Comparison of ENCODE assay signal across 9 cellular contexts in the genomic region with DNA sequence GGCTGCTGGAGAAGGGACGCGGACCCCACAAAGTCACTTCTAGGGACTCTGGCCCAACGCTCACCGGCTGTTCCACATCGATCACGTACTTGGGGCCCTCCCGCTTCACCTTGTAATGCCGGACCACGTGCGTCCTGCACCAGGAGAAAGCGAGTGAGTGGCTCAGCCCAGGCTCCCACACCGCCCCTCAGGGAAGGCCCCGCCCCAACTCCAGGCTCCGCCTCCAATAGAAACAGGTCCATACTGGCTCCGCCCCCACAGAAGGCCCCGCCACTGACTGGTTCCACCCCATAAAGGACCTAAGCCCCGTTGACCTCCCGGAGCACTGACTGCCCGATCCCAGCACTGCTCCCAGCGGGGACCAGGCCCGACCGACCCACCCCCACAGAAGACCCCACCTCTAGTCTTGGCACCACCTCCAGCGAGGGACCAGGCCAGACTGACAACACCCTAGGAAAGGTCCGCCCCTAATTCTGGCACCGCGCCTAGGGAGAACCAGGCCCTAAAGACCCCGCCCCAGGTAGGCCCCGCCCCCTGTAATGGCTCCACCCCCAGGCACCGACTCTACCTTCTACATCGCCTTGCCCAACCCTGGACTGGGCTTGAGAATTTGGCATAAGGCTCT. TPM values are rescaled to one million over a fixed set of nuclear protein-coding genes. Genes with fewer than 3 reads are reported as not detected.
DNase-seq lines count a peak whose midpoint lies in the region; ATAC-seq and TF ChIP-seq lines count a peak whose summit lies in the region.
"Had no signal": no experiment of that assay in that cellular context is flagged by ENCODE, and none has a peak within 500 bp of the region (broad histone marks: within the 10 kb centered on the region; RNA-seq: fewer than 3 reads in every experiment).

No MANE protein-coding gene starts in this region.

- no peaks in the 10 kb centered on the region for H3K9me1 ChIP-seq in IMR-90 (ENCODE audit: insufficient read depth, low read length)

- TF ChIP-seq RAD21 in IMR-90 (IDR thresholded peaks at IDR 0.05; ENCODE audit: low read length) = no peak

- POLR2A ChIA-PET in IMR-90 (lab: Charles Lee; ENCODE audit: unreplicated experiment) = interaction anchor here (0.5 kb wide), 1 partner anchor 62 kb away, joined by 3 read pairs; no protein-coding TSS in a partner anchor

- H3K27ac ChIP-seq in IMR-90 (ENCODE audit: insufficient read depth, low read length) (no peak overlapping the region), mesenchymal stem cell (ENCODE audit: low read length, poor library complexity, severe bottlenecking) (no peak overlapping the region)

- H3K4me1 ChIP-seq in IMR-90 (ENCODE audit: control insufficient read depth, insufficient read depth, low read length) (no peaks in the 10 kb centered on the region), mesenchymal stem cell (ENCODE audit: control insufficient read depth, insufficient read depth, low read depth, low read length) (peaks cover 20% of the 10 kb centered on the region)

- H2BK5ac ChIP-seq in IMR-90 (ENCODE audit: low read depth, low read length, poor library complexity, severe bottlenecking) = no peak overlapping the region
- no peak overlapping the region for H2BK5ac ChIP-seq in mesenchymal stem cell (ENCODE audit: low read depth, low read length, poor library complexity, severe bottlenecking)

- no peak overlapping the region for H3K23ac ChIP-seq in IMR-90 (ENCODE audit: low read depth, low read length)
- no peak overlapping the region for H3K23ac ChIP-seq in mesenchymal stem cell (ENCODE audit: low read length in 2 of 2)

- H3K36me3 Mint-ChIP-seq in chondrocyte (ENCODE audit: low read depth) = no peaks in the 10 kb centered on the region

- no TSS peak for BruUV-seq in IMR-90 (replicated peaks; lab: Mats Ljungman, UMichigan)

- no peak overlapping the region for H2BK15ac ChIP-seq in IMR-90 (ENCODE audit: low read depth, low read length)
- no peak overlapping the region for H2BK15ac ChIP-seq in mesenchymal stem cell (ENCODE audit: low read depth, poor library complexity, severe bottlenecking)

- no peak overlapping the region for H3K14ac ChIP-seq in IMR-90 (replicated peaks; ENCODE audit: low read depth, low read length)
- no peak overlapping the region for H3K14ac ChIP-seq in mesenchymal stem cell (ENCODE audit: low read length in 2 of 2)

- H3K9me3 ChIP-seq in IMR-90 (ENCODE audit: control insufficient read depth, insufficient read depth, low read length) = no peaks in the 10 kb centered on the region
- H3K9me3 ChIP-seq in mesenchymal stem cell (ENCODE audit: control insufficient read depth, low read length) = peaks cover 3% of the 10 kb centered on the region

- H2AFZ ChIP-seq in IMR-90 (replicated peaks; ENCODE audit: low read length, poor library complexity) (peak overlapping the region; percentile 84), mesenchymal stem cell (ENCODE audit: low read depth, low read length) (no peak overlapping the region)

- H3K4me1 Mint-ChIP-seq in chondrocyte (ENCODE audit: low read depth) = peaks cover 18% of the 10 kb centered on the region

- no peak for TF ChIP-seq POLR2A in IMR-90 (IDR thresholded peaks at IDR 0.05; ENCODE audit: low read depth, low read length)

- no peak overlapping the region for H2BK20ac ChIP-seq in IMR-90 (ENCODE audit: low read depth, low read length)

- no peaks in the 10 kb centered on the region for H3K36me3 ChIP-seq in IMR-90 (ENCODE audit: control insufficient read depth, insufficient read depth, low read length)
- H3K36me3 ChIP-seq in mesenchymal stem cell (ENCODE audit: control insufficient read depth in 1 of 2, insufficient read depth in 2 of 2, low read depth in 1 of 2, low read length in 2 of 2) = peaks cover 0 to 41% of the 10 kb centered on the region in 2 experiments

- H3K27ac Mint-ChIP-seq in chondrocyte (ENCODE audit: unreplicated experiment) = peak overlapping the region; percentile 45

- TF ChIP-seq CTCF in AG10803 (conservative IDR thresholded peaks at IDR 0.05; ENCODE audit: low read length) (no peak), IMR-90 (conservative IDR thresholded peaks at IDR 0.05; ENCODE audit: low read depth, low read length) (no peak), chondrocyte (IDR thresholded peaks at IDR 0.05) (no peak)

- H3K4me3 Mint-ChIP-seq in chondrocyte (ENCODE audit: unreplicated experiment) = peak overlapping the region; percentile 78

- H2AK9ac ChIP-seq in IMR-90 (replicated peaks; ENCODE audit: low read depth, low read length, poor library complexity) = peak overlapping the region; percentile 28

- H3K4me2 ChIP-seq in IMR-90 (ENCODE audit: low read depth, low read length) (peak overlapping the region; percentile 65), mesenchymal stem cell (ENCODE audit: low read length, poor library complexity, severe bottlenecking) (peak overlapping the region; percentile 68)

- no peak overlapping the region for H2BK120ac ChIP-seq in IMR-90 (ENCODE audit: low read depth, low read length)
- H2BK120ac ChIP-seq in mesenchymal stem cell (ENCODE audit: low read depth, low read length) = no peak overlapping the region

- no peaks in the 10 kb centered on the region for H3K27me3 Mint-ChIP-seq in chondrocyte (ENCODE audit: low read depth)

- H3K4me3 ChIP-seq in AG10803 (ENCODE audit: low read length) (peak overlapping the region; percentile 56), IMR-90 (ENCODE audit: insufficient read depth, low read depth, low read length) (no peak overlapping the region), mesenchymal stem cell (ENCODE audit: insufficient read depth in 1 of 2, low read depth in 1 of 2, low read length in 2 of 2) (no peak overlapping the region)

- CTCF ChIA-PET in IMR-90 (lab: Yijun Ruan, JAX) = no interaction called here

- DNase-seq in AG10803 (ENCODE audit: low read depth) (peak; percentile 22), IMR-90 (peak; percentile 13), chondrocyte (ENCODE audit: low spot score) (no peak), mesenchymal stem cell (peak; percentile 62), HPDE6-E6E7 (ENCODE audit: extremely low spot score) (no peak)
- DNase-seq in stimulated activated CD8-positive, alpha-beta memory T cell treated with anti-CD3 and anti-CD28 coated beads, Interleukin-15, amount 100 ng/mL, for 24 hours (ENCODE audit: low read depth) = peak; percentile 52

- no peaks in the 10 kb centered on the region for H4K20me1 ChIP-seq in IMR-90 (ENCODE audit: insufficient read depth, low read length)

- H3K56ac ChIP-seq in IMR-90 (ENCODE audit: extremely low read depth, insufficient read depth, low read length) = no peak overlapping the region

- H3K9ac ChIP-seq in IMR-90 (ENCODE audit: low read depth, low read length) (no peak overlapping the region), mesenchymal stem cell (ENCODE audit: low read length) (no peak overlapping the region)

- H3K18ac ChIP-seq in IMR-90 (ENCODE audit: low read depth, low read length) = no peak overlapping the region
- H3K18ac ChIP-seq in mesenchymal stem cell (ENCODE audit: low read depth in 1 of 2, low read length in 2 of 2) = no peak overlapping the region

- intact Hi-C loops in IMR-90 (cut with micrococcal nuclease) = no loop called here

- H3K79me1 ChIP-seq in IMR-90 (ENCODE audit: low read depth in 1 of 2, low read length in 2 of 2) = no peaks in the 10 kb centered on the region
- no peaks in the 10 kb centered on the region for H3K79me1 ChIP-seq in mesenchymal stem cell (replicated peaks; ENCODE audit: low read length, poor library complexity, severe bottlenecking)

- H2AK5ac ChIP-seq in IMR-90 (ENCODE audit: low read depth, low read length) = no peak overlapping the region
- H2AK5ac ChIP-seq in mesenchymal stem cell (ENCODE audit: low read length, severe bottlenecking) = no peak overlapping the region

- H3K27me3 ChIP-seq in IMR-90 (ENCODE audit: control insufficient read depth, insufficient read depth, low read length) (no peaks in the 10 kb centered on the region; the same call in 1 of the 2 replicates), mesenchymal stem cell (ENCODE audit: control insufficient read depth in 1 of 2, insufficient read depth in 1 of 2, low read length in 2 of 2) (peaks cover 8 to 30% of the 10 kb centered on the region in 2 experiments)

- 3% methylated on average over 13 of the region's 30 CpGs; no CpG with 5 or more reads in 1 of the 2 experiments for WGBS in IMR-90 (ENCODE audit: extremely low coverage in 2 of 2, insufficient read length in 1 of 2), 2 experiments
- 6% methylated on average over 30 of the region's 30 CpGs for WGBS in mesenchymal stem cell

- H3K4ac ChIP-seq in IMR-90 (ENCODE audit: low read depth, low read length) = no peak overlapping the region
- no peak overlapping the region for H3K4ac ChIP-seq in mesenchymal stem cell (ENCODE audit: low read depth in 1 of 2, low read length in 2 of 2)

- H4K5ac ChIP-seq in IMR-90 (ENCODE audit: low read depth, low read length) = no peak overlapping the region

- H4K8ac ChIP-seq in IMR-90 (ENCODE audit: low read depth in 2 of 2, low read length in 2 of 2) (no peak overlapping the region; a peak in 1 of 4 replicates), mesenchymal stem cell (ENCODE audit: low read length) (no peak overlapping the region)

- no peaks in the 10 kb centered on the region for H3K9me3 Mint-ChIP-seq in chondrocyte (ENCODE audit: low read depth)

- dilution Hi-C loops in IMR-90 (cut with HindIII; ENCODE audit: low sequenced_read_pairs, unreplicated experiment) = no loop called here

- H2BK12ac ChIP-seq in mesenchymal stem cell (ENCODE audit: low read length in 2 of 2) = no peak overlapping the region

- in situ Hi-C loops in IMR-90 (cut with MboI; ENCODE audit: low sequenced_read_pairs) = no loop called here

- H4K91ac ChIP-seq in IMR-90 (ENCODE audit: insufficient read depth, low read depth, low read length) (no peak overlapping the region), mesenchymal stem cell (ENCODE audit: low read length) (no peak overlapping the region)

- ATAC-seq in IMR-90 (ENCODE audit: low read depth) (peak; percentile 43), HG03175 (IDR thresholded peaks at IDR 0.05; ENCODE audit: unreplicated experiment) (no peak)
- peak; percentile 14 to 37 for ATAC-seq in activated CD4-positive, CD25-positive, alpha-beta regulatory T cell treated with anti-CD3 and anti-CD28 coated beads, Interleukin-2, amount 50 U/mL, for 24 hours

RNA-seq across cellular contexts. Expression of a gene that starts 11.3 kb away (rescaled TPM):
- total RNA-seq in IMR-90 (2012; rRNA removed) = 1.3 and 1.4 TPM in 2 replicates
- polyA plus RNA-seq in IMR-90 (2012; rRNA removed) = 3.2 and 3.4 TPM in 2 replicates
- polyA plus RNA-seq in IMR-90 (2012; cell fraction: cytosol; rRNA removed) = 7.1 and 7.7 TPM in 2 replicates
- polyA plus RNA-seq in IMR-90 (2012; cell fraction: nucleus; rRNA removed; ENCODE audit: low replicate concordance) = 10.0 and 17.1 TPM in 2 replicates
- total RNA-seq in chondrocyte = 0.85 to 2.0 TPM (median 1.0 TPM) in 3 replicates
- 2.0 TPM for polyA plus RNA-seq in mesenchymal stem cell (2013, experiment 1 of 2)
- polyA plus RNA-seq in mesenchymal stem cell (2013, experiment 2 of 2) = 2.5 TPM

RNA-seq across cellular contexts. Expression of a gene that starts 16.0 kb away (rescaled TPM):
- total RNA-seq in IMR-90 (2012; rRNA removed) (2.3 and 3.3 TPM in 2 replicates), chondrocyte (13.6 to 14.9 TPM (median 14.1 TPM) in 3 replicates)
- polyA plus RNA-seq in IMR-90 (2012; rRNA removed) = 8.1 and 9.8 TPM in 2 replicates
- 12.5 and 13.1 TPM in 2 replicates for polyA plus RNA-seq in IMR-90 (2012; cell fraction: cytosol; rRNA removed)
- polyA plus RNA-seq in IMR-90 (2012; cell fraction: nucleus; rRNA removed; ENCODE audit: low replicate concordance) = 4.6 and 9.8 TPM in 2 replicates
- polyA plus RNA-seq in mesenchymal stem cell (2013, experiment 1 of 2) = 6.9 TPM
- 6.1 TPM for polyA plus RNA-seq in mesenchymal stem cell (2013, experiment 2 of 2)

RNA-seq across cellular contexts. Expression of a gene that starts 23.0 kb away (rescaled TPM):
- total RNA-seq in IMR-90 (2012; rRNA removed) (17.4 and 19.2 TPM in 2 replicates), chondrocyte (8.8 to 13.7 TPM (median 11.6 TPM) in 3 replicates)
- 23.4 and 24.4 TPM in 2 replicates for polyA plus RNA-seq in IMR-90 (2012; rRNA removed)
- polyA plus RNA-seq in IMR-90 (2012; cell fraction: cytosol; rRNA removed) = 14.6 and 37.7 TPM in 2 replicates
- polyA plus RNA-seq in IMR-90 (2012; cell fraction: nucleus; rRNA removed; ENCODE audit: low replicate concordance) = 53.7 and 112 TPM in 2 replicates
- polyA plus RNA-seq in mesenchymal stem cell (2013, experiment 1 of 2) = 3.4 TPM
- polyA plus RNA-seq in mesenchymal stem cell (2013, experiment 2 of 2) = 2.6 TPM

RNA-seq across cellular contexts. Expression of a gene that starts 25.2 kb away (rescaled TPM):
- total RNA-seq in IMR-90 (2012; rRNA removed) = not detected in 2 replicates
- polyA plus RNA-seq in IMR-90 (2012; rRNA removed) = not detected in 2 replicates
- not detected in 2 replicates for polyA plus RNA-seq in IMR-90 (2012; cell fraction: cytosol; rRNA removed)
- polyA plus RNA-seq in IMR-90 (2012; cell fraction: nucleus; rRNA removed; ENCODE audit: low replicate concordance) = 0.07 TPM in 1 of 2 replicates, not detected in the other
- total RNA-seq in chondrocyte = not detected in 3 replicates
- 0.08 TPM for polyA plus RNA-seq in mesenchymal stem cell (2013, experiment 1 of 2)
- polyA plus RNA-seq in mesenchymal stem cell (2013, experiment 2 of 2) = 0.16 TPM
- total RNA-seq: pulmonary artery endothelial cell had no signal

RNA-seq across cellular contexts. Expression of a gene that starts 48.3 kb away (rescaled TPM):
- not detected in 2 replicates for total RNA-seq in IMR-90 (2012; rRNA removed)
- polyA plus RNA-seq in IMR-90 (2012; rRNA removed) = not detected in 2 replicates
- polyA plus RNA-seq in IMR-90 (2012; cell fraction: cytosol; rRNA removed) = not detected in 2 replicates
- polyA plus RNA-seq in IMR-90 (2012; cell fraction: nucleus; rRNA removed; ENCODE audit: low replicate concordance) = not detected in 2 replicates
- total RNA-seq in chondrocyte = not detected in 3 replicates
- not detected for polyA plus RNA-seq in mesenchymal stem cell (2013, experiment 1 of 2)
- polyA plus RNA-seq in mesenchymal stem cell (2013, experiment 2 of 2) = not detected
- total RNA-seq: pulmonary artery endothelial cell had no signal

Comparison
In these comparisons a context has a peak if more than half of its experiments do, and no peak if none do; other contexts are left out.
1. DNase-seq: peak in AG10803 (single experiment), IMR-90 (single experiment), mesenchymal stem cell (single experiment) and stimulated activated CD8-positive, alpha-beta memory T cell treated with anti-CD3 and anti-CD28 coated beads, Interleukin-15, amount 100 ng/mL, for 24 hours (single experiment); none in chondrocyte (single experiment) and HPDE6-E6E7 (single experiment).